ENCODE assay signal across 29 cellular contexts in genomic region chr4:169307581-169307980, GRCh38. TPM values are rescaled to one million over a fixed set of nuclear protein-coding genes. Genes with fewer than 3 reads are reported as not detected.
DNase-seq lines count a peak whose midpoint lies in the region; ATAC-seq, FAIRE-seq and TF ChIP-seq lines count a peak whose summit lies in the region.
"Had no signal": no experiment of that assay in that cellular context is flagged by ENCODE, and none has a peak within 500 bp of the region (broad histone marks: within the 10 kb centered on the region; RNA-seq: fewer than 3 reads in every experiment).

No MANE protein-coding gene starts in this region.

- FAIRE-seq in HepG2 (lab: Jason Lieb, UNC): no peak
- FAIRE-seq: keratinocyte had no signal

- CTCF ChIA-PET in HepG2 (lab: Yijun Ruan, JAX; ENCODE audit: low intra/inter-chr PET ratio, low total read pairs): no interaction called here

- no peak overlapping the region for H3K4me3 ChIP-seq in RWPE2 (ENCODE audit: severe bottlenecking)
- H3K4me3 ChIP-seq in HepG2 (replicated peaks in 1 of 3; ENCODE audit: insufficient read depth in 1 of 3, low read depth in 2 of 3, low read length in 3 of 3): no peak overlapping the region
- H3K4me3 ChIP-seq: colonic mucosa, GM23248, lower lobe of right lung, neural progenitor cell, sigmoid colon, tibial nerve had no signal

- H3K36me3 ChIP-seq in RWPE2 (ENCODE audit: low read depth): no peaks in the 10 kb centered on the region
- H3K36me3 ChIP-seq in HepG2 (replicated peaks in 1 of 2; ENCODE audit: control insufficient read depth in 1 of 2, insufficient read depth in 2 of 2, low read length in 2 of 2): no peaks in the 10 kb centered on the region
- H3K36me3 ChIP-seq: colonic mucosa, lower lobe of right lung, neural progenitor cell, sigmoid colon, tibial nerve had no signal

- intact Hi-C loops in HepG2 (cut with micrococcal nuclease; ENCODE audit: unreplicated experiment): no loop called here

- no peak overlapping the region for H3K4me2 ChIP-seq in HepG2 (ENCODE audit: low read depth, low read length)
- H3K4me2 ChIP-seq: KMS-11, neural progenitor cell had no signal

- H3K9me3 ChIP-seq in RWPE2 (ENCODE audit: severe bottlenecking): no peaks in the 10 kb centered on the region
- H3K9me3 ChIP-seq in HepG2 (ENCODE audit: low read length): no peaks in the 10 kb centered on the region
- H3K9me3 ChIP-seq: colonic mucosa, lower lobe of right lung, sigmoid colon, tibial nerve had no signal

- TF ChIP-seq EP300 in HepG2 (IDR thresholded peaks at IDR 0.05; ENCODE audit: low read depth in 2 of 2, low read length in 2 of 2) (no peak), HepG2 (CRISPR knock-in tag; IDR thresholded peaks at IDR 0.05; ENCODE audit: borderline replicate concordance) (no peak)

- H3K27ac ChIP-seq in RWPE2 (ENCODE audit: poor library complexity, severe bottlenecking): no peak overlapping the region
- no peak overlapping the region for H3K27ac ChIP-seq in HepG2 (ENCODE audit: extremely low read length, insufficient read depth, low read length)
- H3K27ac ChIP-seq: 22Rv1, colonic mucosa, GM23248, KMS-11, lower lobe of right lung, neural progenitor cell, sigmoid colon, tibial nerve had no signal

- in situ Hi-C loops in HepG2 (cut with HindIII; ENCODE audit: extremely low pct_ligation_motif_present, low pct_unique_long_range_greater_than_20kb): no loop called here

- 3% methylated on average over 2 of the region's 2 CpGs for WGBS in HepG2 (ENCODE audit: low lambda C conversion rate)

- ATAC-seq in RWPE2 (ENCODE audit: low read depth): peak; percentile 71; the same call in 1 of the 3 replicates
- no peak for ATAC-seq in HepG2
- ATAC-seq in HG03439 (IDR thresholded peaks at IDR 0.05; ENCODE audit: unreplicated experiment): no peak
- ATAC-seq: activated T-cell treated with anti-CD3 and anti-CD28 coated beads, Interleukin-2, amount 50 U/mL, for 72 hours; effector memory CD8-positive, alpha-beta T cell; lower lobe of right lung; stimulated activated naive CD8-positive, alpha-beta T cell treated with anti-CD3 and anti-CD28 coated beads, Interleukin-15, amount 100 ng/mL, for 72 hours had no signal

- no peak overlapping the region for H3K9ac ChIP-seq in HepG2 (ENCODE audit: insufficient read depth, low read depth, low read length)
- H3K9ac ChIP-seq: GM23248, KMS-11, neural progenitor cell had no signal

- no peak overlapping the region for H2AFZ ChIP-seq in HepG2 (ENCODE audit: low read length)
- H2AFZ ChIP-seq: GM23248, neural progenitor cell had no signal

- TF ChIP-seq POLR2A in HepG2 (IDR thresholded peaks at IDR 0.05; ENCODE audit: insufficient read depth in 1 of 2, low read depth in 2 of 2, low read length in 2 of 2): no peak

- POLR2A ChIA-PET in HepG2 (lab: Yijun Ruan, JAX): no interaction called here

- H4K20me1 ChIP-seq in HepG2 (ENCODE audit: insufficient read depth, low read length): no peaks in the 10 kb centered on the region

- TF ChIP-seq RAD21 in HepG2 (CRISPR knock-in tag; IDR thresholded peaks at IDR 0.05): no peak

- BruUV-seq in HepG2 (replicated peaks; lab: Mats Ljungman, UMichigan): no TSS peak

- H3K27me3 ChIP-seq in RWPE2 (ENCODE audit: insufficient read depth, poor library complexity, severe bottlenecking) (no peaks in the 10 kb centered on the region), HepG2 (ENCODE audit: control insufficient read depth in 1 of 2, insufficient read depth in 2 of 2, low read length in 2 of 2) (no peaks in the 10 kb centered on the region)
- H3K27me3 ChIP-seq: colonic mucosa, neural progenitor cell, sigmoid colon, tibial nerve had no signal

- peak in 2 of 3 experiments; percentile 5 to 31 for DNase-seq in NCI-H1417 (lab: John Stamatoyannopoulos, UW)
- DNase-seq in NCI-H1417 treated with DMSO at 0.1 percent for 48 hours (lab: John Stamatoyannopoulos, UW): no peak
- DNase-seq in HT-29 (ENCODE audit: low spot score): peak; percentile 1
- DNase-seq in RWPE2 (ENCODE audit: low spot score): no peak
- DNase-seq in HepG2 (ENCODE audit: low spot score): peak; percentile 20
- DNase-seq in activated CD4-positive, alpha-beta T cell treated with anti-CD3 and anti-CD28 coated beads for 48 hours: no peak
- no peak for DNase-seq in activated T-cell treated with anti-CD3 and anti-CD28 coated beads, Interleukin-2, amount 50 U/mL, for 48 hours
- DNase-seq: activated CD4-positive, alpha-beta T cell treated with anti-CD3 and anti-CD28 coated beads, Interleukin-2, amount 10 ng/mL, durations not matched to agents 24 days and 14 days; activated naive CD4-positive, alpha-beta T cell treated with anti-CD3 and anti-CD28 coated beads for 36 hours; activated T-cell treated with anti-CD3 and anti-CD28 coated beads, Interleukin-2, amount 50 U/mL, for 72 hours; CD4-positive, alpha-beta memory T cell; colonic mucosa; DMS79 treated with DMSO at 0.1 percent for 48 hours; effector memory CD8-positive, alpha-beta T cell; GM23248; HFFc6; lower lobe of right lung; NCI-H187; NCI-H524 treated with DMSO at 0.1 percent for 48 hours; posterior cingulate gyrus; RPMI8226; sigmoid colon; stimulated activated naive CD8-positive, alpha-beta T cell treated with anti-CD3 and anti-CD28 coated beads, Interleukin-15, amount 100 ng/mL, for 72 hours had no signal

- no peak for TF ChIP-seq CTCF in RWPE2 (IDR thresholded peaks at IDR 0.05; ENCODE audit: poor library complexity, severe bottlenecking)
- no peak for TF ChIP-seq CTCF in HepG2 (CRISPR knock-in tag; IDR thresholded peaks at IDR 0.05)

- H3K4me1 ChIP-seq in RWPE2 (ENCODE audit: insufficient read depth, poor library complexity, severe bottlenecking): no peaks in the 10 kb centered on the region
- peaks cover 19% of the 10 kb centered on the region for H3K4me1 ChIP-seq in HepG2 (ENCODE audit: insufficient read depth, low read length)
- H3K4me1 ChIP-seq: colonic mucosa, neural progenitor cell, sigmoid colon, tibial nerve had no signal

- no peaks in the 10 kb centered on the region for H3K79me2 ChIP-seq in HepG2 (ENCODE audit: insufficient read depth, low read length)

TF ChIP-seq in HepG2, 621 proteins besides CTCF, POLR2A, EP300 and RAD21:
- TF ChIP-seq NFYC (CRISPR knock-in tag; IDR thresholded peaks at IDR 0.05) (no peak), FOSL2 (CRISPR knock-in tag; IDR thresholded peaks at IDR 0.05) (peak; percentile 35; the same call in 1 of the 2 replicates), HDAC6 (IDR thresholded peaks at IDR 0.05; ENCODE audit: low read depth, low read length) (no peak), FOXA3 (CRISPR knock-in tag; IDR thresholded peaks at IDR 0.05) (peak; percentile 38; the same call in 1 of the 2 replicates), FOXA1 (IDR thresholded peaks at IDR 0.05) (no peak), FOXA1 (CRISPR knock-in tag; IDR thresholded peaks at IDR 0.05) (0 out of 2 replicates have a peak, but pooled peaks have one; percentile 28), NCOA5 (CRISPR knock-in tag; IDR thresholded peaks at IDR 0.05) (no peak), SAP130 (CRISPR knock-in tag; IDR thresholded peaks at IDR 0.05; ENCODE audit: low read depth) (peak; percentile 27; the same call in 1 of the 2 replicates), KMT2B (CRISPR knock-in tag; IDR thresholded peaks at IDR 0.05) (no peak)

RNA-seq across cellular contexts. Expression of gene SH3RF1, which starts 36.8 kb away (rescaled TPM):
- 11.1 and 14.6 TPM in 2 replicates for total RNA-seq in HT-29 (2014; rRNA removed; shearing (Covaris generic))
- total RNA-seq in HepG2 (2016; rRNA removed; fragmentation: Illumina TruSeq; extraction: Trizol): 3.2 and 3.8 TPM in 2 replicates
- total RNA-seq in HepG2 (2016; cell fraction: cytosol; rRNA removed; fragmentation: Illumina TruSeq; extraction: Trizol; ENCODE audit: low read depth): 1.3 and 2.3 TPM in 2 replicates
- 3.0 and 3.3 TPM in 2 replicates for total RNA-seq in HepG2 (2016; cell fraction: insoluble cytoplasmic fraction; rRNA removed; fragmentation: Illumina TruSeq; extraction: Trizol)
- 2.4 and 2.6 TPM in 2 replicates for total RNA-seq in HepG2 (2016; cell fraction: membrane; rRNA removed; fragmentation: Illumina TruSeq; extraction: Trizol)
- total RNA-seq in HepG2 (2016; cell fraction: nucleus; rRNA removed; fragmentation: Illumina TruSeq; extraction: Trizol): 7.0 and 12.0 TPM in 2 replicates
- 3.1 and 3.2 TPM in 2 replicates for polyA plus RNA-seq in HepG2 (2011; rRNA removed)
- 1.9 and 2.5 TPM in 2 replicates for polyA plus RNA-seq in HepG2 (2011; cell fraction: cytosol; rRNA removed)
- polyA plus RNA-seq in HepG2 (2011; cell fraction: nucleus; rRNA removed): 5.0 and 7.8 TPM in 2 replicates
- 1.9 and 2.2 TPM in 2 replicates for polyA plus RNA-seq in HepG2 (2012)
- 0.23 and 0.25 TPM in 2 replicates for polyA plus RNA-seq in HepG2 (2016; cell fraction: cytosol; fragmentation: Illumina TruSeq; extraction: Trizol; ENCODE audit: low read depth)
- polyA plus RNA-seq in HepG2 (2016; cell fraction: insoluble cytoplasmic fraction; fragmentation: Illumina TruSeq; extraction: Trizol; ENCODE audit: low read depth): 2.4 and 2.7 TPM in 2 replicates
- 0.74 and 0.91 TPM in 2 replicates for polyA plus RNA-seq in HepG2 (2016; cell fraction: membrane; fragmentation: Illumina TruSeq; extraction: Trizol; ENCODE audit: low read depth)
- 2.8 and 3.6 TPM in 2 replicates for polyA plus RNA-seq in HepG2 (2016; cell fraction: nucleus; fragmentation: Illumina TruSeq; extraction: Trizol; ENCODE audit: insufficient read depth, low read depth)
- polyA minus RNA-seq in HepG2 (2011; rRNA and poly(A)+ RNA removed; ENCODE audit: low replicate concordance): 25.0 and 59.0 TPM in 2 replicates
- polyA minus RNA-seq in HepG2 (2011; cell fraction: cytosol; rRNA and poly(A)+ RNA removed): 4.5 and 7.2 TPM in 2 replicates
- polyA minus RNA-seq in HepG2 (2011; cell fraction: nucleus; rRNA and poly(A)+ RNA removed): 26.3 and 31.1 TPM in 2 replicates

Comparison
In these comparisons a context has a peak if more than half of its experiments do, and no peak if none do; other contexts are left out.
1. DNase-seq: peak in NCI-H1417 (2 of 3), HT-29 (single experiment) and HepG2 (single experiment); none in NCI-H1417 treated with DMSO at 0.1 percent for 48 hours (single experiment), RWPE2 (single experiment), activated CD4-positive, alpha-beta T cell treated with anti-CD3 and anti-CD28 coated beads for 48 hours (single experiment) and activated T-cell treated with anti-CD3 and anti-CD28 coated beads, Interleukin-2, amount 50 U/mL, for 48 hours (0 of 2).